ENCODE assay signal across 1 cellular context in genomic region chr1:155092641-155093040, GRCh38.
TF ChIP-seq lines count a peak whose summit lies in the region.

No MANE protein-coding gene starts in this region.

TF ChIP-seq in HepG2, 621 proteins besides CTCF, POLR2A, EP300 and RAD21:
- no peak for TF ChIP-seq DNMT1 (CRISPR knock-in tag; IDR thresholded peaks at IDR 0.05)
- no peak for TF ChIP-seq SOX13 (IDR thresholded peaks at IDR 0.05)
- TF ChIP-seq SOX13 (CRISPR knock-in tag; conservative IDR thresholded peaks at IDR 0.05 in 1 of 2, IDR thresholded peaks at IDR 0.05 in 1 of 2), result no peak
- TF ChIP-seq MTA3 (CRISPR knock-in tag; IDR thresholded peaks at IDR 0.05), result no peak
- no peak for TF ChIP-seq ZNF451 (CRISPR knock-in tag; IDR thresholded peaks at IDR 0.05)
- TF ChIP-seq GMEB2 (CRISPR knock-in tag; IDR thresholded peaks at IDR 0.05; ENCODE audit: low read depth), result no peak
- TF ChIP-seq ATF4 (CRISPR knock-in tag; IDR thresholded peaks at IDR 0.05), result no peak
- TF ChIP-seq MBNL3 (CRISPR knock-in tag; conservative IDR thresholded peaks at IDR 0.05), result no peak
- TF ChIP-seq ZNF614 (CRISPR knock-in tag; IDR thresholded peaks at IDR 0.05; ENCODE audit: borderline replicate concordance), result no peak
- TF ChIP-seq YEATS4 (CRISPR knock-in tag; IDR thresholded peaks at IDR 0.05; ENCODE audit: borderline replicate concordance), result no peak
- no peak for TF ChIP-seq MYC (CRISPR knock-in tag; IDR thresholded peaks at IDR 0.05; ENCODE audit: borderline replicate concordance)
- TF ChIP-seq ZNF367 (CRISPR knock-in tag; IDR thresholded peaks at IDR 0.05; ENCODE audit: borderline replicate concordance), result no peak
- TF ChIP-seq PCBP1 (IDR thresholded peaks at IDR 0.05; ENCODE audit: borderline replicate concordance, low read depth, low read length), result no peak
- TF ChIP-seq HNRNPLL (IDR thresholded peaks at IDR 0.05; ENCODE audit: low read depth, low read length, poor library complexity, severe bottlenecking), result no peak
TF ChIP-seq in HepG2: peak in this region for 0.
